Comparison of ENCODE assay signal across 18 cellular contexts in genomic region chr17:75818326-75818885, GRCh38.
"Had no signal": no experiment of that assay in that cellular context is flagged by ENCODE, and none has a peak within 500 bp of the region (broad histone marks: within the 10 kb centered on the region; RNA-seq: fewer than 3 reads in every experiment).

No MANE protein-coding gene starts in this region.

- H3K27me3 Mint-ChIP-seq: activated CD4-positive, alpha-beta T cell treated with anti-CD3 and anti-CD28 coated beads, Interleukin-2, amount 10 ng/mL, durations not matched to agents 24 days and 14 days; naive thymus-derived CD4-positive, alpha-beta T cell; progenitor cell of endocrine pancreas had no signal

- H3K4me1 ChIP-seq: left lung had no signal

- H3K27ac ChIP-seq: body of pancreas, esophagus squamous epithelium, left lung, right atrium auricular region, tibial nerve had no signal

- DNase-seq: activated CD4-positive, CD25-positive, alpha-beta regulatory T cell; activated naive CD4-positive, alpha-beta T cell treated with anti-CD3 and anti-CD28 coated beads, Interleukin-2, amount 50 U/mL, for 16 hours; amygdala; body of pancreas; effector CD8-positive, alpha-beta T cell; esophagus squamous epithelium; hypothalamus; kidney; naive thymus-derived CD4-positive, alpha-beta T cell; small intestine; stimulated activated CD4-positive, alpha-beta T cell treated with anti-CD3 and anti-CD28 coated beads, Interleukin-4, amount 100 ng/mL, for 24 hours; stimulated activated naive CD4-positive, alpha-beta T cell treated with Interleukin-2 at 50 U/mL for 16 hours; substantia nigra had no signal

- H3K27me3 ChIP-seq: body of pancreas, esophagus squamous epithelium, left lung, right atrium auricular region, tibial nerve had no signal

- ATAC-seq: body of pancreas; left lung; naive thymus-derived CD4-positive, alpha-beta T cell had no signal

- H3K4me3 Mint-ChIP-seq: activated CD4-positive, alpha-beta T cell treated with anti-CD3 and anti-CD28 coated beads, Interleukin-2, amount 10 ng/mL, durations not matched to agents 24 days and 14 days had no signal

- H3K9me3 Mint-ChIP-seq: activated CD4-positive, alpha-beta T cell treated with anti-CD3 and anti-CD28 coated beads, Interleukin-2, amount 10 ng/mL, durations not matched to agents 24 days and 14 days; naive thymus-derived CD4-positive, alpha-beta T cell had no signal

- H3K27ac Mint-ChIP-seq: activated CD4-positive, alpha-beta T cell treated with anti-CD3 and anti-CD28 coated beads, Interleukin-2, amount 10 ng/mL, durations not matched to agents 24 days and 14 days; progenitor cell of endocrine pancreas had no signal

- H3K9me3 ChIP-seq: body of pancreas, esophagus squamous epithelium, left lung, right atrium auricular region, tibial nerve had no signal
